ENCODE assay signal across 17 cellular contexts in genomic region chr12:26621932-26622331, GRCh38.
"Had no signal": no experiment of that assay in that cellular context is flagged by ENCODE, and none has a peak within 500 bp of the region (broad histone marks: within the 10 kb centered on the region; RNA-seq: fewer than 3 reads in every experiment).

No MANE protein-coding gene starts in this region.

- ATAC-seq: lower lobe of right lung; natural killer cell; stimulated activated naive CD8-positive, alpha-beta T cell treated with anti-CD3 and anti-CD28 coated beads, Interleukin-15, amount 100 ng/mL, for 72 hours had no signal

- DNase-seq: activated CD4-positive, alpha-beta memory T cell treated with anti-CD3 and anti-CD28 coated beads for 36 hours; activated CD4-positive, alpha-beta T cell treated with anti-CD3 and anti-CD28 coated beads for 4 hours; activated gamma-delta T cell treated with Interleukin-2 at 50 U/mL for 16 hours; activated T-cell treated with anti-CD3 and anti-CD28 coated beads for 4 hours; lower lobe of right lung; natural killer cell; ovary; right lobe of liver; small intestine; stimulated activated CD4-positive, alpha-beta T cell treated with anti-CD3 and anti-CD28 coated beads, Interleukin-15, amount 100 ng/mL, for 24 hours; stimulated activated CD4-positive, alpha-beta T cell treated with anti-CD3 and anti-CD28 coated beads, Interleukin-4, amount 100 ng/mL, for 1 hour; stimulated activated naive CD8-positive, alpha-beta T cell treated with anti-CD3 and anti-CD28 coated beads, Interleukin-15, amount 100 ng/mL, for 72 hours; transverse colon; uterus had no signal

- H3K27ac Mint-ChIP-seq: activated CD4-positive, alpha-beta memory T cell treated with anti-CD3 and anti-CD28 coated beads for 36 hours; activated naive CD8-positive, alpha-beta T cell; activated T-helper 1 cell treated with anti-CD3 and anti-CD28 coated beads, Interleukin-12 subunit alpha, Interleukin-12 subunit beta, Interleukin-2, Interleukin-4 antibody, amounts not matched to agents 30 ng/mL and 10 ng/mL and 1 ng/mL, durations not matched to agents 14 hours and 24 hours and 36 hours; natural killer cell; stimulated activated naive CD8-positive, alpha-beta T cell treated with anti-CD3 and anti-CD28 coated beads, Interleukin-15, amount 100 ng/mL, for 72 hours had no signal

- H3K9me3 Mint-ChIP-seq: activated CD4-positive, alpha-beta memory T cell treated with anti-CD3 and anti-CD28 coated beads for 36 hours; activated T-helper 1 cell treated with anti-CD3 and anti-CD28 coated beads, Interleukin-12 subunit alpha, Interleukin-12 subunit beta, Interleukin-2, Interleukin-4 antibody, amounts not matched to agents 30 ng/mL and 10 ng/mL and 1 ng/mL, durations not matched to agents 14 hours and 24 hours and 36 hours; natural killer cell; stimulated activated naive CD8-positive, alpha-beta T cell treated with anti-CD3 and anti-CD28 coated beads, Interleukin-15, amount 100 ng/mL, for 72 hours had no signal

- H3K27me3 Mint-ChIP-seq: activated CD4-positive, alpha-beta memory T cell treated with anti-CD3 and anti-CD28 coated beads for 36 hours; activated naive CD8-positive, alpha-beta T cell; stimulated activated naive CD8-positive, alpha-beta T cell treated with anti-CD3 and anti-CD28 coated beads, Interleukin-15, amount 100 ng/mL, for 72 hours had no signal

- H3K4me3 Mint-ChIP-seq: activated CD4-positive, alpha-beta memory T cell treated with anti-CD3 and anti-CD28 coated beads for 36 hours; activated naive CD8-positive, alpha-beta T cell; activated T-helper 1 cell treated with anti-CD3 and anti-CD28 coated beads, Interleukin-12 subunit alpha, Interleukin-12 subunit beta, Interleukin-2, Interleukin-4 antibody, amounts not matched to agents 30 ng/mL and 10 ng/mL and 1 ng/mL, durations not matched to agents 14 hours and 24 hours and 36 hours; natural killer cell; stimulated activated naive CD8-positive, alpha-beta T cell treated with anti-CD3 and anti-CD28 coated beads, Interleukin-15, amount 100 ng/mL, for 72 hours had no signal

- H3K4me3 ChIP-seq: lower lobe of right lung, ovary, right lobe of liver, suprapubic skin, transverse colon, uterus had no signal
